Comparison of ENCODE assay signal across 20 cellular contexts in genomic region chr15:45115312-45115820, GRCh38. TPM values are rescaled to one million over a fixed set of nuclear protein-coding genes. Genes with fewer than 3 reads are reported as not detected.
DNase-seq lines count a peak whose midpoint lies in the region; ATAC-seq and TF ChIP-seq lines count a peak whose summit lies in the region.
"Had no signal": no experiment of that assay in that cellular context is flagged by ENCODE, and none has a peak within 500 bp of the region (broad histone marks: within the 10 kb centered on the region; RNA-seq: fewer than 3 reads in every experiment).

No MANE protein-coding gene starts in this region.

- H3K4me2 ChIP-seq in osteoblast (ENCODE audit: insufficient read depth, low read length) (no peak overlapping the region), hepatocyte (no peak overlapping the region)
- H3K4me2 ChIP-seq: BLaER1 treated with 17β-estradiol and CSF1 and Interleukin-3, amounts not matched to agents 10 nM and 100 nM had no signal

- H2AFZ ChIP-seq in osteoblast (ENCODE audit: low read length), result no peak overlapping the region
- no peak overlapping the region for H2AFZ ChIP-seq in hepatocyte

- H3K4me3 ChIP-seq in RWPE2 (ENCODE audit: severe bottlenecking) (no peak overlapping the region), osteoblast (ENCODE audit: insufficient read depth, low read length) (no peak overlapping the region), hepatocyte (no peak overlapping the region)
- H3K4me3 ChIP-seq: BLaER1 treated with 17β-estradiol and CSF1 and Interleukin-3, amounts not matched to agents 10 nM and 100 nM; GM12878 had no signal

- no peaks in the 10 kb centered on the region for H3K9me2 ChIP-seq in hepatocyte (replicated peaks; ENCODE audit: insufficient read depth)

- no peaks in the 10 kb centered on the region for H3K79me2 ChIP-seq in osteoblast (ENCODE audit: insufficient read depth, low read length)
- no peaks in the 10 kb centered on the region for H3K79me2 ChIP-seq in hepatocyte

- peaks cover 33% of the 10 kb centered on the region for H3K4me1 Mint-ChIP-seq in activated naive CD4-positive, alpha-beta T cell treated with anti-CD3 and anti-CD28 coated beads, Interleukin-2, amount 10 ng/mL, durations not matched to agents 7 days and 5 days
- H3K4me1 Mint-ChIP-seq in osteocyte (ENCODE audit: unreplicated experiment), result peaks cover 11% of the 10 kb centered on the region

- H3K27ac Mint-ChIP-seq in activated naive CD4-positive, alpha-beta T cell treated with anti-CD3 and anti-CD28 coated beads, Interleukin-2, amount 10 ng/mL, durations not matched to agents 7 days and 5 days, result peak overlapping the region; percentile 45
- H3K27ac Mint-ChIP-seq in osteocyte (ENCODE audit: unreplicated experiment), result no peak overlapping the region
- H3K27ac Mint-ChIP-seq: CD4-positive, CD25-positive, alpha-beta regulatory T cell; HFFc6 had no signal

- DNase-seq in activated naive CD4-positive, alpha-beta T cell treated with anti-CD3 and anti-CD28 coated beads, Interleukin-2, amount 10 ng/mL, durations not matched to agents 7 days and 5 days, result no peak
- DNase-seq in activated naive CD4-positive, alpha-beta T cell treated with anti-CD3 and anti-CD28 coated beads, Interleukin-2, amount 50 U/mL, for 16 hours, result no peak
- DNase-seq in RWPE2 (ENCODE audit: low spot score) (peak; percentile 49), osteoblast (ENCODE audit: insufficient read length, low spot score, missing footprints) (peak; percentile 78), epidermal melanocyte (ENCODE audit: insufficient read length, low spot score) (no peak), osteocyte (ENCODE audit: extremely low spot score, unreplicated experiment) (no peak), hepatocyte (ENCODE audit: low spot score) (no peak)
- DNase-seq: 8988T; AML-193; Calu3; CD4-positive, CD25-positive, alpha-beta regulatory T cell; DMS79; GOT3; HCEC 1CT; HFFc6; KBM-7 had no signal

- H3K27ac ChIP-seq in RWPE2 (ENCODE audit: poor library complexity, severe bottlenecking) (no peak overlapping the region), osteoblast (ENCODE audit: low read depth, low read length) (no peak overlapping the region), hepatocyte (no peak overlapping the region)
- H3K27ac ChIP-seq: BLaER1 treated with 17β-estradiol and CSF1 and Interleukin-3, amounts not matched to agents 10 nM and 100 nM; HL-60 had no signal

- H3K36me3 Mint-ChIP-seq in activated naive CD4-positive, alpha-beta T cell treated with anti-CD3 and anti-CD28 coated beads, Interleukin-2, amount 10 ng/mL, durations not matched to agents 7 days and 5 days, result no peaks in the 10 kb centered on the region
- no peaks in the 10 kb centered on the region for H3K36me3 Mint-ChIP-seq in osteocyte (ENCODE audit: unreplicated experiment)
- H3K36me3 Mint-ChIP-seq: CD4-positive, CD25-positive, alpha-beta regulatory T cell had no signal

- H3K36me3 ChIP-seq in RWPE2 (ENCODE audit: low read depth) (no peaks in the 10 kb centered on the region), osteoblast (ENCODE audit: insufficient read depth, low read length) (no peaks in the 10 kb centered on the region), hepatocyte (replicated peaks; ENCODE audit: insufficient read depth, low read depth) (no peaks in the 10 kb centered on the region)

- no peak overlapping the region for H3K4me3 Mint-ChIP-seq in activated naive CD4-positive, alpha-beta T cell treated with anti-CD3 and anti-CD28 coated beads, Interleukin-2, amount 10 ng/mL, durations not matched to agents 7 days and 5 days
- H3K4me3 Mint-ChIP-seq in osteocyte (ENCODE audit: unreplicated experiment), result no peak overlapping the region
- H3K4me3 Mint-ChIP-seq: HFFc6 had no signal

- H4K20me1 ChIP-seq in osteoblast (ENCODE audit: insufficient read depth, low read length), result no peaks in the 10 kb centered on the region
- H4K20me1 ChIP-seq in hepatocyte (ENCODE audit: insufficient read depth, poor library complexity, severe bottlenecking), result no peaks in the 10 kb centered on the region

- 77% methylated on average over 7 of the region's 7 CpGs for WGBS in hepatocyte (ENCODE audit: low lambda C conversion rate, missing lambda C conversion rate)

- H3K4me1 ChIP-seq in RWPE2 (ENCODE audit: insufficient read depth, poor library complexity, severe bottlenecking), result no peaks in the 10 kb centered on the region
- no peaks in the 10 kb centered on the region for H3K4me1 ChIP-seq in osteoblast (ENCODE audit: insufficient read depth, low read length)
- peaks cover 20% of the 10 kb centered on the region for H3K4me1 ChIP-seq in hepatocyte (ENCODE audit: insufficient read depth)

- H3K9me3 ChIP-seq in RWPE2 (ENCODE audit: severe bottlenecking) (no peaks in the 10 kb centered on the region), osteoblast (ENCODE audit: low read depth, low read length) (no peaks in the 10 kb centered on the region), hepatocyte (ENCODE audit: low read depth) (no peaks in the 10 kb centered on the region)

- peaks cover 96% of the 10 kb centered on the region for H3K27me3 Mint-ChIP-seq in activated naive CD4-positive, alpha-beta T cell treated with anti-CD3 and anti-CD28 coated beads, Interleukin-2, amount 10 ng/mL, durations not matched to agents 7 days and 5 days
- peaks cover 46% of the 10 kb centered on the region for H3K27me3 Mint-ChIP-seq in osteocyte (ENCODE audit: unreplicated experiment)

- TF ChIP-seq CTCF in RWPE2 (IDR thresholded peaks at IDR 0.05; ENCODE audit: poor library complexity, severe bottlenecking) (no peak), osteoblast (IDR thresholded peaks at IDR 0.05; ENCODE audit: extremely low read depth, low read depth, low read length) (no peak), osteocyte (IDR thresholded peaks at IDR 0.05) (no peak), hepatocyte (IDR thresholded peaks at IDR 0.05; ENCODE audit: poor library complexity) (no peak)

- ATAC-seq in RWPE2 (ENCODE audit: low read depth), result no peak
- ATAC-seq: GM12878 had no signal

- H3K27me3 ChIP-seq in RWPE2 (ENCODE audit: insufficient read depth, poor library complexity, severe bottlenecking) (peaks cover 69% of the 10 kb centered on the region), osteoblast (ENCODE audit: insufficient read depth, low read length) (peaks cover 70% of the 10 kb centered on the region), hepatocyte (peaks cover 65% of the 10 kb centered on the region)

- H3K9me3 Mint-ChIP-seq in activated naive CD4-positive, alpha-beta T cell treated with anti-CD3 and anti-CD28 coated beads, Interleukin-2, amount 10 ng/mL, durations not matched to agents 7 days and 5 days, result no peaks in the 10 kb centered on the region
- H3K9me3 Mint-ChIP-seq in osteocyte (ENCODE audit: unreplicated experiment), result no peaks in the 10 kb centered on the region
- H3K9me3 Mint-ChIP-seq: HFFc6 had no signal

- CTCF ChIA-PET in activated naive CD4-positive, alpha-beta T cell treated with anti-CD3 and anti-CD28 coated beads, Interleukin-2, amount 10 ng/mL, durations not matched to agents 7 days and 5 days (lab: Charles Lee), result interaction anchor here (0.6 kb wide), 1 partner anchor 10 kb away, joined by 3 read pairs; no protein-coding TSS in a partner anchor

RNA-seq across cellular contexts. Expression of gene DUOXA2, which starts 1.2 kb away (rescaled TPM):
- total RNA-seq in osteoblast (not detected in 2 replicates), osteocyte (not detected in 2 replicates), hepatocyte (13.8 and 24.6 TPM in 2 replicates)
- 35.8 and 40.1 TPM in 2 replicates for polyA plus RNA-seq in hepatocyte
- total RNA-seq: Calu3; CD4-positive, CD25-positive, alpha-beta regulatory T cell; G401; GM12878; HFFc6 had no signal
- polyA plus RNA-seq: CD4-positive, CD25-positive, alpha-beta regulatory T cell; GM12878 had no signal

RNA-seq across cellular contexts. Expression of gene DUOX2, which starts 1.4 kb away (rescaled TPM):
- total RNA-seq in osteoblast (under 0.01 TPM in 1 of 2 replicates, not detected in the other), osteocyte (0.08 TPM in 1 of 2 replicates, not detected in the other), hepatocyte (34.2 and 37.4 TPM in 2 replicates)
- polyA plus RNA-seq in hepatocyte, result 21.4 and 25.8 TPM in 2 replicates
- total RNA-seq: CD4-positive, CD25-positive, alpha-beta regulatory T cell; G401; HFFc6 had no signal
- polyA plus RNA-seq: CD4-positive, CD25-positive, alpha-beta regulatory T cell; GM12878 had no signal

RNA-seq across cellular contexts. Expression of gene DUOXA1, which starts 14.3 kb away (rescaled TPM):
- total RNA-seq in osteoblast (0.29 and 0.36 TPM in 2 replicates), osteocyte (not detected in 2 replicates), hepatocyte (7.5 and 10.9 TPM in 2 replicates)
- polyA plus RNA-seq in hepatocyte, result 6.3 and 15.2 TPM in 2 replicates
- total RNA-seq: Calu3; CD4-positive, CD25-positive, alpha-beta regulatory T cell; G401 had no signal
- polyA plus RNA-seq: CD4-positive, CD25-positive, alpha-beta regulatory T cell; GM12878 had no signal

RNA-seq across cellular contexts. Expression of gene DUOX1, which starts 14.4 kb away (rescaled TPM):
- total RNA-seq in osteoblast, result under 0.01 and 0.29 TPM in 2 replicates
- total RNA-seq in osteocyte, result not detected in 2 replicates
- total RNA-seq in hepatocyte, result 3.3 and 3.8 TPM in 2 replicates
- polyA plus RNA-seq in hepatocyte, result 4.3 and 7.7 TPM in 2 replicates
- total RNA-seq: CD4-positive, CD25-positive, alpha-beta regulatory T cell; G401 had no signal

Comparison
In these comparisons a context has a peak if more than half of its experiments do, and no peak if none do; other contexts are left out.
1. DNase-seq: peak in RWPE2 (single experiment) and osteoblast (single experiment); none in activated naive CD4-positive, alpha-beta T cell treated with anti-CD3 and anti-CD28 coated beads, Interleukin-2, amount 10 ng/mL, durations not matched to agents 7 days and 5 days (single experiment), activated naive CD4-positive, alpha-beta T cell treated with anti-CD3 and anti-CD28 coated beads, Interleukin-2, amount 50 U/mL, for 16 hours (single experiment), epidermal melanocyte (single experiment), osteocyte (single experiment) and hepatocyte (single experiment).
2. RNA of gene DUOXA2, which starts 1.2 kb away (total RNA-seq): 13.8 to 24.6 TPM in hepatocyte; not detected in osteoblast and not detected in osteocyte; every median in the first group is over 10 times any median in the second.
3. RNA of gene DUOX2, which starts 1.4 kb away (total RNA-seq): 34.2 to 37.4 TPM in hepatocyte; under 0.01 TPM in osteoblast and 0.08 TPM in osteocyte; every median in the first group is over 10 times any median in the second.